11 cellular contexts compared by ENCODE assay signal in the genomic region with DNA sequence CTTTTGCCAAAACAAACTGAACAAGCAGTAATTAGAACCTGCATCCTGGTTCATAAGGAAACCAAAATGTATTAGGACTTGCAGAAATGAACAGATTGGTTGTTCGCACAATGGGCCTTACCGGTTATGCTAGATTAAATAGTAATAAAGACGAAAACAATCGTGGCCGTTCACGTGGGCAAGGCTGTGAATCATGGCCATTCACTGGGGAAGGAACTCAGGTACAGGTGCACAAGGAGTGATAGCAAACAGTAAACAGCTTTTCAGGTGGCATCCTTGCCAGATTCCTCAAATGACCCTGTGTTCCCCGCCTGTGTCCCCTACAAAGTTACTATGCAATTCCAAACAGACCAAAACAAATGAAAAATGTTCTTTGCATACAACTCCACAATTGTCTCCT. TPM values are rescaled to one million over a fixed set of nuclear protein-coding genes. Genes with fewer than 3 reads are reported as not detected.
DNase-seq lines count a peak whose midpoint lies in the region; ATAC-seq, FAIRE-seq and TF ChIP-seq lines count a peak whose summit lies in the region.
"Had no signal": no experiment of that assay in that cellular context is flagged by ENCODE, and none has a peak within 500 bp of the region (broad histone marks: within the 10 kb centered on the region; RNA-seq: fewer than 3 reads in every experiment).

No MANE protein-coding gene starts in this region.

- WGBS in small intestine, 3 donors: 9 to 58% (median 27%) methylated on average over 7 of the region's 7 CpGs

- FAIRE-seq in GM12892 (lab: Jason Lieb, UNC) (peak; percentile 24), endothelial cell of umbilical vein (lab: Jason Lieb, UNC) (no peak), small intestine (lab: Jason Lieb, UNC) (no peak)

- intact Hi-C loops in endothelial cell of umbilical vein (cut with micrococcal nuclease): loop anchor here (1.0 kb wide), 1 partner anchor 11 kb away; no protein-coding TSS in a partner anchor
- intact Hi-C loops in activated naive CD4-positive, alpha-beta T cell treated with anti-CD3 and anti-CD28 coated beads for 36 hours (cut with micrococcal nuclease): loop anchor here (10.0 kb wide), 1 partner anchor 1162 kb away; a partner anchor contains a TSS

- POLR2A ChIA-PET in endothelial cell of umbilical vein (lab: Charles Lee): no interaction called here

- H3K4me1 ChIP-seq in endothelial cell of umbilical vein (ENCODE audit: control insufficient read depth, extremely low read depth, insufficient read depth, low read length) (peaks cover 33% of the 10 kb centered on the region), small intestine (ENCODE audit: control insufficient read depth in 2 of 2, insufficient read depth in 1 of 2, low read depth in 1 of 2, low read length in 1 of 2) (peaks cover 8 to 33% of the 10 kb centered on the region in 2 donors)

- H3K4me1 Mint-ChIP-seq in activated naive CD4-positive, alpha-beta T cell treated with anti-CD3 and anti-CD28 coated beads for 36 hours (ENCODE audit: low read depth): peaks cover 81% of the 10 kb centered on the region

- no peak for ATAC-seq in left lobe of liver
- ATAC-seq: activated naive CD4-positive, alpha-beta T cell treated with anti-CD3 and anti-CD28 coated beads, Interleukin-2, amount 50 U/mL, for 72 hours had no signal

- peak overlapping the region; percentile 4 for H3K27ac ChIP-seq in endothelial cell of umbilical vein (ENCODE audit: insufficient read depth, low read depth, low read length)
- H3K27ac ChIP-seq in small intestine (ENCODE audit: low read depth in 1 of 2, low read length in 1 of 2): peak overlapping the region; percentile 52 to 76
- H3K27ac ChIP-seq: ovary had no signal

- BruUV-seq in endothelial cell of umbilical vein (replicated peaks; lab: Mats Ljungman, UMichigan): no TSS peak

- TF ChIP-seq POLR2A in GM12892 (IDR thresholded peaks at IDR 0.05; ENCODE audit: low read depth, low read length): no peak
- no peak for TF ChIP-seq POLR2A in endothelial cell of umbilical vein (IDR thresholded peaks at IDR 0.05; ENCODE audit: low read depth, low read length)

- H3K4me3 ChIP-seq in endothelial cell of umbilical vein (replicated peaks in 1 of 3; ENCODE audit: insufficient read depth in 1 of 3, low read depth in 1 of 3, low read length in 3 of 3) (no peak overlapping the region), small intestine (ENCODE audit: low read depth in 1 of 2, low read length in 2 of 2) (no peak overlapping the region)
- H3K4me3 ChIP-seq: ovary had no signal

- H2AFZ ChIP-seq in endothelial cell of umbilical vein (ENCODE audit: low read depth, low read length): no peak overlapping the region

- TF ChIP-seq CTCF in endothelial cell of umbilical vein (IDR thresholded peaks at IDR 0.05; ENCODE audit: extremely low read depth in 1 of 2, insufficient read depth in 1 of 2, low read depth in 1 of 2, low read length in 2 of 2): no peak

- no peak overlapping the region for H3K9ac ChIP-seq in endothelial cell of umbilical vein (replicated peaks; ENCODE audit: extremely low read depth, insufficient read depth, low read length)
- H3K9ac ChIP-seq: SK-N-SH had no signal

- H3K36me3 ChIP-seq in endothelial cell of umbilical vein (ENCODE audit: control insufficient read depth in 2 of 2, extremely low read depth in 1 of 2, insufficient read depth in 2 of 2, low read length in 2 of 2): no peaks in the 10 kb centered on the region
- no peaks in the 10 kb centered on the region for H3K36me3 ChIP-seq in small intestine (ENCODE audit: control insufficient read depth in 2 of 2, insufficient read depth in 2 of 2, low read length in 2 of 2)
- H3K36me3 ChIP-seq: ovary had no signal

- H3K79me2 ChIP-seq in endothelial cell of umbilical vein (ENCODE audit: control insufficient read depth, insufficient read depth, low read length): peaks cover 54% of the 10 kb centered on the region

- no peaks in the 10 kb centered on the region for H3K27me3 ChIP-seq in endothelial cell of umbilical vein (ENCODE audit: control insufficient read depth in 2 of 2, insufficient read depth in 2 of 2, low read length in 2 of 2)
- no peaks in the 10 kb centered on the region for H3K27me3 ChIP-seq in small intestine (ENCODE audit: control insufficient read depth in 2 of 2, insufficient read depth in 2 of 2, low read length in 2 of 2)
- H3K27me3 ChIP-seq: ovary had no signal

- no peaks in the 10 kb centered on the region for H3K36me3 Mint-ChIP-seq in activated naive CD4-positive, alpha-beta T cell treated with anti-CD3 and anti-CD28 coated beads for 36 hours (ENCODE audit: low read depth)

- DNase-seq in GM12892 (ENCODE audit: insufficient read length) (no peak), NCI-H2196 (lab: John Stamatoyannopoulos, UW; ENCODE audit: unreplicated experiment) (peak; percentile 61), endothelial cell of umbilical vein (ENCODE audit: low read depth, low spot score) (peak; percentile 91), small intestine (peak; percentile 83), left lobe of liver (ENCODE audit: low spot score) (no peak), epidermal melanocyte (ENCODE audit: insufficient read length, low spot score) (no peak)
- DNase-seq in activated naive CD4-positive, alpha-beta T cell treated with anti-CD3 and anti-CD28 coated beads for 36 hours: no peak
- DNase-seq: NCI-H1048, ovary, SK-N-SH had no signal

- H3K9me1 ChIP-seq in endothelial cell of umbilical vein (replicated peaks; ENCODE audit: control insufficient read depth, extremely low read depth, insufficient read depth, low read length): peaks cover 2% of the 10 kb centered on the region

- dilution Hi-C loops in endothelial cell of umbilical vein (cut with MboI; ENCODE audit: extremely low pct_ligation_motif_present, low sequenced_read_pairs): no loop called here

- no peak overlapping the region for H3K4me3 Mint-ChIP-seq in activated naive CD4-positive, alpha-beta T cell treated with anti-CD3 and anti-CD28 coated beads for 36 hours

- H3K9me3 Mint-ChIP-seq in activated naive CD4-positive, alpha-beta T cell treated with anti-CD3 and anti-CD28 coated beads for 36 hours: no peaks in the 10 kb centered on the region
- H3K9me3 Mint-ChIP-seq: activated naive CD4-positive, alpha-beta T cell treated with anti-CD3 and anti-CD28 coated beads, Interleukin-2, amount 50 U/mL, for 72 hours had no signal

- H3K4me2 ChIP-seq in endothelial cell of umbilical vein (ENCODE audit: insufficient read depth, low read length): peak overlapping the region; percentile 23
- H3K4me2 ChIP-seq: SK-N-SH had no signal

- no peaks in the 10 kb centered on the region for H4K20me1 ChIP-seq in endothelial cell of umbilical vein (replicated peaks; ENCODE audit: control insufficient read depth, extremely low read depth, insufficient read depth, low read length)

- H3K9me3 ChIP-seq in endothelial cell of umbilical vein (replicated peaks; ENCODE audit: control insufficient read depth, insufficient read depth, low read length): no peaks in the 10 kb centered on the region
- H3K9me3 ChIP-seq in small intestine (ENCODE audit: control insufficient read depth, low read depth): no peaks in the 10 kb centered on the region
- H3K9me3 ChIP-seq: ovary, SK-N-SH had no signal

- peaks cover 2% of the 10 kb centered on the region for H3K27me3 Mint-ChIP-seq in activated naive CD4-positive, alpha-beta T cell treated with anti-CD3 and anti-CD28 coated beads for 36 hours (ENCODE audit: low read depth)

- H3K27ac Mint-ChIP-seq in activated naive CD4-positive, alpha-beta T cell treated with anti-CD3 and anti-CD28 coated beads for 36 hours: no peak overlapping the region
- H3K27ac Mint-ChIP-seq: activated naive CD4-positive, alpha-beta T cell treated with anti-CD3 and anti-CD28 coated beads, Interleukin-2, amount 50 U/mL, for 72 hours had no signal

- CTCF ChIA-PET in endothelial cell of umbilical vein (lab: Charles Lee): interaction anchor here (1.1 to 2.1 kb wide), 3 partner anchors 9 to 138 kb away, joined by 3 to 11 read pairs (median 6); no protein-coding TSS in a partner anchor
- CTCF ChIA-PET in activated naive CD4-positive, alpha-beta T cell treated with anti-CD3 and anti-CD28 coated beads for 36 hours (lab: Charles Lee): interaction anchor here (0.6 to 3.9 kb wide), 3 partner anchors 13 to 51 kb away, joined by 3 to 14 read pairs (median 12); no protein-coding TSS in a partner anchor

TF ChIP-seq in endothelial cell of umbilical vein, 7 proteins besides CTCF, POLR2A, EP300 and RAD21:
- TF ChIP-seq, protein P1, sequence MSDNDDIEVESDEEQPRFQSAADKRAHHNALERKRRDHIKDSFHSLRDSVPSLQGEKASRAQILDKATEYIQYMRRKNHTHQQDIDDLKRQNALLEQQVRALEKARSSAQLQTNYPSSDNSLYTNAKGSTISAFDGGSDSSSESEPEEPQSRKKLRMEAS (IDR thresholded peaks at IDR 0.05; ENCODE audit: insufficient read depth, insufficient read length): no peak
- no peak for TF ChIP-seq POLR2AphosphoS5 (IDR thresholded peaks at IDR 0.05; ENCODE audit: insufficient read depth, low read depth, low read length)
- no peak for TF ChIP-seq EZH2 (IDR thresholded peaks at IDR 0.05; ENCODE audit: borderline replicate concordance, low read depth, low read length, severe bottlenecking)
- no peak for TF ChIP-seq MYC (IDR thresholded peaks at IDR 0.05; ENCODE audit: low read depth, low read length)
- no peak for TF ChIP-seq GATA2 (IDR thresholded peaks at IDR 0.05; ENCODE audit: insufficient read depth, insufficient read length, low read depth, low read length)
- no peak for TF ChIP-seq FOS (IDR thresholded peaks at IDR 0.05; ENCODE audit: borderline replicate concordance, insufficient read depth, low read length)
- TF ChIP-seq JUN (IDR thresholded peaks at IDR 0.05; ENCODE audit: borderline replicate concordance, insufficient read depth, insufficient read length, low read depth): no peak

RNA-seq across cellular contexts. Expression of a gene that starts 8.2 kb away (rescaled TPM):
- polyA plus RNA-seq in GM12892 (2012; ENCODE audit: missing spikeins): 7.9 TPM
- total RNA-seq in endothelial cell of umbilical vein (42.0 and 52.2 TPM in 2 replicates), left lobe of liver (18.6 TPM)
- polyA plus RNA-seq in endothelial cell of umbilical vein (42.9 and 50.3 TPM in 2 replicates), small intestine (10 to 100 TPM in 1 of 3 donors, 1 to 10 TPM in 2; 3.5 to 39.3 (median 4.5) TPM)
- 39.7 and 42.1 TPM in 2 replicates for polyA plus RNA-seq in endothelial cell of umbilical vein (2011; cell fraction: cytosol; rRNA removed)
- 95.9 and 117 TPM in 2 replicates for polyA plus RNA-seq in endothelial cell of umbilical vein (2011; cell fraction: nucleus; rRNA removed)
- 27.0 and 38.8 TPM in 2 replicates for polyA plus RNA-seq in endothelial cell of umbilical vein (2012)
- 133 and 193 TPM in 2 replicates for polyA minus RNA-seq in endothelial cell of umbilical vein
- 1.8 TPM for polyA minus RNA-seq in endothelial cell of umbilical vein (2011; cell fraction: cytosol; rRNA and poly(A)+ RNA removed)
- polyA minus RNA-seq in endothelial cell of umbilical vein (2011; cell fraction: nucleus; rRNA and poly(A)+ RNA removed): 67.0 and 113 TPM in 2 replicates
- total RNA-seq in activated naive CD4-positive, alpha-beta T cell treated with anti-CD3 and anti-CD28 coated beads for 36 hours: 10 to 100 TPM; 18.3 to 19.0 TPM

Comparison
In these comparisons a context has a peak if more than half of its experiments do, and no peak if none do; other contexts are left out.
1. DNase-seq: peak in NCI-H2196 (single experiment), endothelial cell of umbilical vein (single experiment) and small intestine (single experiment); none in GM12892 (single experiment), left lobe of liver (single experiment), epidermal melanocyte (single experiment) and activated naive CD4-positive, alpha-beta T cell treated with anti-CD3 and anti-CD28 coated beads for 36 hours (single experiment).